17 cellular contexts compared by ENCODE assay signal in the genomic region with DNA sequence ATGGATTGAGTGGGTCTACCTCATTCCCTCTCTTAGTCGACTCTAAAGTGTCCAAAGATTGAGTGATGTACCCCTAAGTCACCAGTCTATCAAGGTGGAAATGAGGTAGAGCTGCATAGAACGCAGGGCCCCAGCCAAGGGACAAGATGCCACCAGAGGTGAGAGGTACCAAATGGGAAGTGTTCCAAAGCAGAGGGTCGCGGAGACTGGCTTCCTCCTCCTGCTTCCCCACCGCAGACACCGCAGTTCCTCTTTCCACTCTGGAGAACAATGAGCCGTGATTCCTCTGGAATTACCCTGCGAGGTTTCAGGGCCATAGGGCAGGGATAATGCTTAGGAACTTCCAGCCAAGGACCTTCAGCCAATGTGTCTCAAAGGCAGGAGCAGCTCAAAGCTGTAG. TPM values are rescaled to one million over a fixed set of nuclear protein-coding genes. Genes with fewer than 3 reads are reported as not detected.
DNase-seq lines count a peak whose midpoint lies in the region; ATAC-seq and TF ChIP-seq lines count a peak whose summit lies in the region.
"Had no signal": no experiment of that assay in that cellular context is flagged by ENCODE, and none has a peak within 500 bp of the region (broad histone marks: within the 10 kb centered on the region; RNA-seq: fewer than 3 reads in every experiment).

No MANE protein-coding gene starts in this region.

- CTCF ChIA-PET in activated B cell treated with CpG ODN at 0.5 μM for 24 hours (lab: Charles Lee): no interaction called here

- H3K36me3 ChIP-seq in DOHH2 (ENCODE audit: control insufficient read depth, low read length) (no peaks in the 10 kb centered on the region), psoas muscle (ENCODE audit: insufficient read depth in 1 of 2, low read depth in 1 of 2) (no peaks in the 10 kb centered on the region)
- H3K36me3 ChIP-seq: thoracic aorta had no signal

- no peaks in the 10 kb centered on the region; the same call in 1 of the 2 replicates for H3F3A ChIP-seq in DOHH2 (ENCODE audit: control insufficient read depth, insufficient read depth)

- H3K79me2 ChIP-seq in DOHH2 (ENCODE audit: control insufficient read depth, low read length): no peaks in the 10 kb centered on the region

- H3K4me1 ChIP-seq in DOHH2 (ENCODE audit: control insufficient read depth, low read length) (peaks cover 46% of the 10 kb centered on the region), psoas muscle (peaks cover 63% of the 10 kb centered on the region)
- H3K4me1 ChIP-seq: Caco-2 had no signal

- DNase-seq in activated B cell treated with CpG ODN at 0.5 μM for 24 hours (peak; percentile 26), psoas muscle (no peak)
- no peak for DNase-seq in activated CD4-positive, CD25-positive, alpha-beta regulatory T cell treated with anti-CD3 and anti-CD28 coated beads, Interleukin-2, amount 50 U/mL, for 72 hours
- DNase-seq: activated CD4-positive, alpha-beta T cell treated with anti-CD3 and anti-CD28 coated beads, Interleukin-2, amount 10 ng/mL, durations not matched to agents 7 days and 5 days; activated CD8-positive, alpha-beta memory T cell treated with anti-CD3 and anti-CD28 coated beads, Interleukin-2, amount 50 U/mL, for 48 hours; activated effector memory CD4-positive, alpha-beta T cell treated with anti-CD3 and anti-CD28 coated beads, Interleukin-2, amount 50 U/mL, for 16 hours; Caco-2; erythroblast; NCI-H1694 treated with DMSO at 0.1 percent for 48 hours; retina; stimulated activated CD4-positive, alpha-beta T cell treated with anti-CD3 and anti-CD28 coated beads, Interleukin-15, amount 100 ng/mL, for 24 hours had no signal

- no peaks in the 10 kb centered on the region; the same call in 1 of the 2 replicates for H3K27me3 ChIP-seq in DOHH2 (ENCODE audit: control insufficient read depth, low read length)
- no peaks in the 10 kb centered on the region for H3K27me3 ChIP-seq in psoas muscle (ENCODE audit: insufficient read depth in 3 of 3, low read length in 2 of 3)

- H3K36me3 Mint-ChIP-seq in IgD-negative memory B cell (peaks cover 2% of the 10 kb centered on the region), activated B cell treated with CpG ODN at 0.5 μM for 24 hours (ENCODE audit: low read depth) (no peaks in the 10 kb centered on the region)

- H3K4me3 ChIP-seq in DOHH2 (ENCODE audit: low read length) (no peak overlapping the region), psoas muscle (no peak overlapping the region)
- H3K4me3 ChIP-seq: thoracic aorta had no signal

- H3K9me3 Mint-ChIP-seq in IgD-negative memory B cell (no peaks in the 10 kb centered on the region), activated B cell treated with CpG ODN at 0.5 μM for 24 hours (no peaks in the 10 kb centered on the region)
- H3K9me3 Mint-ChIP-seq: activated CD4-positive, alpha-beta T cell treated with anti-CD3 and anti-CD28 coated beads, Interleukin-2, amount 10 ng/mL, durations not matched to agents 7 days and 5 days had no signal

- POLR2A ChIA-PET in activated B cell treated with CpG ODN at 0.5 μM for 24 hours (lab: Charles Lee): interaction anchor here (0.6 kb wide), 1 partner anchor 88 kb away, joined by 3 read pairs; no protein-coding TSS in a partner anchor

- H3K9me2 ChIP-seq in DOHH2 (replicated peaks; ENCODE audit: control insufficient read depth, low read length): no peaks in the 10 kb centered on the region

- H3K9me3 ChIP-seq in DOHH2 (ENCODE audit: control insufficient read depth, insufficient read depth, low read length): no peaks in the 10 kb centered on the region
- no peaks in the 10 kb centered on the region for H3K9me3 ChIP-seq in psoas muscle
- H3K9me3 ChIP-seq: Caco-2, thoracic aorta had no signal

- H3K4me3 Mint-ChIP-seq in IgD-negative memory B cell (peak overlapping the region in 1 of 4 donors; percentile 68), activated B cell treated with CpG ODN at 0.5 μM for 24 hours (no peak overlapping the region)
- H3K4me3 Mint-ChIP-seq: activated CD4-positive, alpha-beta T cell treated with anti-CD3 and anti-CD28 coated beads, Interleukin-2, amount 10 ng/mL, durations not matched to agents 7 days and 5 days had no signal

- WGBS in psoas muscle, 3 donors: 59 to 81% (median 61%) methylated on average over 8 of the region's 8 CpGs

- H3K4me2 ChIP-seq in DOHH2 (ENCODE audit: low read length): 0 out of 2 replicates have a peak overlapping the region, but pooled peaks have one; percentile 8

- H3K4me1 Mint-ChIP-seq in IgD-negative memory B cell (peaks cover 38 to 58% (median 57%) of the 10 kb centered on the region in 3 donors), activated B cell treated with CpG ODN at 0.5 μM for 24 hours (peaks cover 71% of the 10 kb centered on the region)

- TF ChIP-seq CTCF in DOHH2 (IDR thresholded peaks at IDR 0.05; ENCODE audit: low read depth, low read length, poor library complexity, severe bottlenecking) (no peak), activated B cell treated with CpG ODN at 0.5 μM for 24 hours (IDR thresholded peaks at IDR 0.05) (no peak), psoas muscle (IDR thresholded peaks at IDR 0.05) (no peak)

- intact Hi-C loops in activated B cell treated with CpG ODN at 0.5 μM for 24 hours (cut with micrococcal nuclease): no loop called here
- intact Hi-C loops in psoas muscle (cut with DNase I): no loop called here

- H4K20me1 ChIP-seq in DOHH2 (ENCODE audit: control insufficient read depth, insufficient read depth, low read depth, low read length): no peaks in the 10 kb centered on the region

- H3K27ac ChIP-seq in DOHH2 (ENCODE audit: low read depth, low read length) (no peak overlapping the region), psoas muscle (peak overlapping the region; percentile 67)
- H3K27ac ChIP-seq: thoracic aorta had no signal

- ATAC-seq in activated B cell treated with CpG ODN at 0.5 μM for 24 hours (ENCODE audit: low read depth) (no peak), psoas muscle (no peak), GM18502 (IDR thresholded peaks at IDR 0.05; ENCODE audit: poor library complexity, unreplicated experiment) (no peak), GM18867 (IDR thresholded peaks at IDR 0.05; ENCODE audit: unreplicated experiment) (no peak)
- ATAC-seq: left colon had no signal

- H3K27me3 Mint-ChIP-seq in IgD-negative memory B cell: no peaks in the 10 kb centered on the region
- no peaks in the 10 kb centered on the region for H3K27me3 Mint-ChIP-seq in activated B cell treated with CpG ODN at 0.5 μM for 24 hours
- H3K27me3 Mint-ChIP-seq: activated CD4-positive, alpha-beta T cell treated with anti-CD3 and anti-CD28 coated beads, Interleukin-2, amount 10 ng/mL, durations not matched to agents 7 days and 5 days had no signal

- peak overlapping the region in 2 of 3 donors; percentile 57 to 64 for H3K27ac Mint-ChIP-seq in IgD-negative memory B cell
- H3K27ac Mint-ChIP-seq in activated B cell treated with CpG ODN at 0.5 μM for 24 hours: peak overlapping the region; percentile 42
- H3K27ac Mint-ChIP-seq: activated CD4-positive, alpha-beta T cell treated with anti-CD3 and anti-CD28 coated beads, Interleukin-2, amount 10 ng/mL, durations not matched to agents 7 days and 5 days had no signal

RNA-seq across cellular contexts. Expression of gene DAPK2, which starts 55.8 kb away (rescaled TPM):
- polyA plus RNA-seq in IgD-negative memory B cell: 7.7 TPM
- 4.2 and 4.3 TPM in 2 replicates for total RNA-seq in activated B cell treated with CpG ODN at 0.5 μM for 24 hours
- total RNA-seq in psoas muscle: 10 to 100 TPM; 44.3 to 65.6 (median 54.6) TPM
- 10 to 100 TPM in 2 of 3 donors, 1 to 10 TPM in 1; 3.7 to 41.1 (median 13.4) TPM for polyA plus RNA-seq in psoas muscle
